1 cellular context compared by ENCODE assay signal in the genomic region with DNA sequence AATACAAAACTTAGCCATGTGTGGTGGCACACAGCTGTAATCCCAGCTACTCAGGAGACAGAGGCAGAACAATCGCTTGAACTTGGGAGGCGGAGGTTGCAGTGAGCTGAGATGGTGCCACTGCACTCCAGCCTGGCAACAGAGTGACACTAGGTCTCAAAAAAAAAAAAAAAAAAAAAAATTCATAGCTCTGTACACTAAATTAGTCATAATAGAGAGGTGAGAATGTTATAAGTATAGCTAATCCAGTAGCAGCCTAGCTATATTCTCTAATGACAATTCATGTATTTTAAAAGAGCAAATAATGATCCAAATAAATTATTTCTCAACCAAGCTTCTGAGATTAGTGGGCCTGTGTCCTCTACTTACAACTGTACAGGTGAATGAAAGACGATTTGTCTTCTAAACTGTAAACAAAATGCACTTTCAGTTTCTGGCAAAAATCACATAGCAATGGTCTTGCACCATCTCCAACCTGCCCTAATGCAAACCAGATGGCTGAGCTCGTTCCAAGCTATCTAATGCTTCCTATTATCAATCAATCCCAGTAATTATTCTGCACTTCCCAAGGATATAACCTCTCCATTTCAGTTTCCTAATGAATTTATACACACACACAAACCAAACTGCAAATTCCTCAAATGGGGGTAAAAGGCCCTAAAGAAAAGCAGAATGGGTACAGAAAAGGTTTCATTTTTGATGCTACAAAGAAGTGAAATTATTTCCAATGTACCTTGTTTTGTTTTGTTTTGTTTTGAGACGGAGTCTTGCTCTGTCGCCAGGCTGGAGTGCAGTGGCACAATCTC.
TF ChIP-seq lines count a peak whose summit lies in the region.

No MANE protein-coding gene starts in this region.

TF ChIP-seq in IMR-90, 13 proteins besides CTCF, POLR2A, EP300 and RAD21:
- TF ChIP-seq CEBPB (IDR thresholded peaks at IDR 0.05; ENCODE audit: low read depth, low read length) (peak; percentile 65), RFX5 (IDR thresholded peaks at IDR 0.05; ENCODE audit: low read depth, low read length) (no peak)
